ENCODE assay signal across 18 cellular contexts in the genomic region with DNA sequence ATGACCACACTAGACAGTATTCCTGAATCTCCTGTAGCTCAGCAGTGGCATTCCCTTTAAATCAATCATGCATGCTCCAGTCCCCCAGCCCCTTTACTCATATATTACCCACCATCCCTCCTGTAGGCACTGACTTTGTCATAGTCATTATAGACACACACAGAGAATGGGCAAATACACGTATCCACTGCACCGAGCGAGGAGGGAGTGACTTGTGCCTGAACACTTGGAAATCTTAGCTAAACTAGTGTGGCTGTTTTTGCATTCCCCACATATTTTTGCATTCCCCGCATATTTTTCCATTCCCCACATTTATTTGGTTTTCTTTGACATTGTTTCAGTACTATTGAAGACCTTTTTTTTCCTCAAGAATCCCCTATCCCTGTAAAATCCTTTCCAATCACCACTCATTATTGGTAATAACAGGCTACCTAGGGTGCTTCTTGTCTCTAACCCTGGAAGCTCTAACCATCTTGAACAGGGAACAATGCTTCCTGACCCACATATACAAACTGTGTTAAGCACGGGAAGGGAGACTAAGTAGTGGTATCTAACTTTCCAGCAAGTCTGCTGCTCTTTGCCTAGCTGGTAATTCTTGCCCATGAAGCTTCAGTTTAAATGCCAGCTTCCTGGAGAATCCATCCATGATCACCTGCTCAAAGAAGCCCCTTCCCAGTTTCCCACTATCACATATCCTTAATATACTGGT.
A peak's percentile ranks its signal among the peaks of the same experiment; 100 is the strongest.
DNase-seq lines count a peak whose midpoint lies in the region; ATAC-seq and TF ChIP-seq lines count a peak whose summit lies in the region.
"Had no signal": no experiment of that assay in that cellular context is flagged by ENCODE, and none has a peak within 500 bp of the region (broad histone marks: within the 10 kb centered on the region; RNA-seq: fewer than 3 reads in every experiment).

No MANE protein-coding gene starts in this region.

- peak overlapping the region; percentile 1 for H3K27ac Mint-ChIP-seq in nephron progenitor cell
- H3K27ac Mint-ChIP-seq in stimulated activated naive B cell treated with anti-CD40 and anti-IgM and Interleukin-4, amounts not matched to agents 10 μg/mL and 1 μg/mL and 100 μg/mL, for 72 hours: no peak overlapping the region
- H3K27ac Mint-ChIP-seq: activated naive CD8-positive, alpha-beta T cell treated with anti-CD3 and anti-CD28 coated beads, Interleukin-2, amount 50 U/mL, for 24 hours; stimulated activated naive CD8-positive, alpha-beta T cell treated with anti-CD3 and anti-CD28 coated beads, Interleukin-15, amount 100 ng/mL, for 72 hours had no signal

- no peak for TF ChIP-seq CTCF in nephron progenitor cell (IDR thresholded peaks at IDR 0.05)

- DNase-seq in AG20443 (ENCODE audit: low spot score) (peak; percentile 49), dedifferentiated amniotic fluid mesenchymal stem cell (ENCODE audit: extremely low spot score) (peak; percentile 43), nephron progenitor cell (no peak), sciatic nerve (ENCODE audit: low spot score) (no peak), NCI-H82 (lab: John Stamatoyannopoulos, UW) (no peak), 8988T (no peak)
- no peak for DNase-seq in stimulated activated naive B cell treated with anti-CD40 and anti-IgM and Interleukin-4, amounts not matched to agents 10 μg/mL and 1 μg/mL and 100 μg/mL, for 72 hours
- DNase-seq: activated naive CD8-positive, alpha-beta T cell treated with anti-CD3 and anti-CD28 coated beads, Interleukin-2, amount 50 U/mL, for 24 hours; activated T-cell treated with anti-CD3 and anti-CD28 coated beads, Interleukin-2, amount 50 U/mL, for 48 hours; head of caudate nucleus; Kasumi-1; kidney; NCI-H146; NCI-H446 treated with DMSO at 0.1 percent for 48 hours; posterior cingulate gyrus; stimulated activated CD4-positive, alpha-beta T cell treated with anti-CD3 and anti-CD28 coated beads, Interleukin-12 subunit alpha, Interleukin-12 subunit beta, amount 100 ng/mL, for 4 hours; stimulated activated naive CD8-positive, alpha-beta T cell treated with anti-CD3 and anti-CD28 coated beads, Interleukin-15, amount 100 ng/mL, for 72 hours had no signal

- H3K4me1 Mint-ChIP-seq in nephron progenitor cell: no peaks in the 10 kb centered on the region
- no peaks in the 10 kb centered on the region for H3K4me1 Mint-ChIP-seq in stimulated activated naive B cell treated with anti-CD40 and anti-IgM and Interleukin-4, amounts not matched to agents 10 μg/mL and 1 μg/mL and 100 μg/mL, for 72 hours
- H3K4me1 Mint-ChIP-seq: activated naive CD8-positive, alpha-beta T cell treated with anti-CD3 and anti-CD28 coated beads, Interleukin-2, amount 50 U/mL, for 24 hours; stimulated activated naive CD8-positive, alpha-beta T cell treated with anti-CD3 and anti-CD28 coated beads, Interleukin-15, amount 100 ng/mL, for 72 hours had no signal

- intact Hi-C loops in sciatic nerve (cut with DNase I): no loop called here

- TF ChIP-seq RAD21 in Ishikawa (IDR thresholded peaks at IDR 0.05; ENCODE audit: low read depth): no peak

- peaks cover 11% of the 10 kb centered on the region for H3K27me3 Mint-ChIP-seq in nephron progenitor cell (ENCODE audit: low read depth, poor library complexity)
- H3K27me3 Mint-ChIP-seq in stimulated activated naive B cell treated with anti-CD40 and anti-IgM and Interleukin-4, amounts not matched to agents 10 μg/mL and 1 μg/mL and 100 μg/mL, for 72 hours: peaks cover 10 to 13% of the 10 kb centered on the region in 2 donors

- no peak for TF ChIP-seq EP300 in Ishikawa (IDR thresholded peaks at IDR 0.05; ENCODE audit: borderline replicate concordance)

- no peak for ATAC-seq in sciatic nerve
- no peak for ATAC-seq in stimulated activated naive B cell treated with anti-CD40 and anti-IgM and Interleukin-4, amounts not matched to agents 10 μg/mL and 1 μg/mL and 100 μg/mL, for 72 hours (replicated peaks)
- ATAC-seq: activated naive CD8-positive, alpha-beta T cell treated with anti-CD3 and anti-CD28 coated beads, Interleukin-2, amount 50 U/mL, for 24 hours; stimulated activated naive CD8-positive, alpha-beta T cell treated with anti-CD3 and anti-CD28 coated beads, Interleukin-15, amount 100 ng/mL, for 72 hours had no signal

- peaks cover 2% of the 10 kb centered on the region for H3K36me3 Mint-ChIP-seq in nephron progenitor cell (ENCODE audit: low read depth)
- no peaks in the 10 kb centered on the region for H3K36me3 Mint-ChIP-seq in stimulated activated naive B cell treated with anti-CD40 and anti-IgM and Interleukin-4, amounts not matched to agents 10 μg/mL and 1 μg/mL and 100 μg/mL, for 72 hours

- H3K9me3 Mint-ChIP-seq in nephron progenitor cell: peaks cover 21% of the 10 kb centered on the region
- peaks cover 0 to 2% of the 10 kb centered on the region in 2 donors for H3K9me3 Mint-ChIP-seq in stimulated activated naive B cell treated with anti-CD40 and anti-IgM and Interleukin-4, amounts not matched to agents 10 μg/mL and 1 μg/mL and 100 μg/mL, for 72 hours
- H3K9me3 Mint-ChIP-seq: activated naive CD8-positive, alpha-beta T cell treated with anti-CD3 and anti-CD28 coated beads, Interleukin-2, amount 50 U/mL, for 24 hours had no signal

- H3K4me3 Mint-ChIP-seq in nephron progenitor cell: no peak overlapping the region
- H3K4me3 Mint-ChIP-seq in stimulated activated naive B cell treated with anti-CD40 and anti-IgM and Interleukin-4, amounts not matched to agents 10 μg/mL and 1 μg/mL and 100 μg/mL, for 72 hours: no peak overlapping the region
- H3K4me3 Mint-ChIP-seq: activated naive CD8-positive, alpha-beta T cell treated with anti-CD3 and anti-CD28 coated beads, Interleukin-2, amount 50 U/mL, for 24 hours; stimulated activated naive CD8-positive, alpha-beta T cell treated with anti-CD3 and anti-CD28 coated beads, Interleukin-15, amount 100 ng/mL, for 72 hours had no signal

TF ChIP-seq in Ishikawa, 13 proteins besides CTCF, POLR2A, EP300 and RAD21:
- TF ChIP-seq ZBTB7A (IDR thresholded peaks at IDR 0.05; ENCODE audit: low read depth): no peak
- peak; percentile 40; the same call in 1 of the 2 replicates for TF ChIP-seq TEAD4 (IDR thresholded peaks at IDR 0.05)

Comparison
In these comparisons a context has a peak if more than half of its experiments do, and no peak if none do; other contexts are left out.
1. DNase-seq: peak in AG20443 (single experiment) and dedifferentiated amniotic fluid mesenchymal stem cell (single experiment); none in nephron progenitor cell (single experiment), sciatic nerve (single experiment), stimulated activated naive B cell treated with anti-CD40 and anti-IgM and Interleukin-4, amounts not matched to agents 10 μg/mL and 1 μg/mL and 100 μg/mL, for 72 hours (single experiment), NCI-H82 (single experiment) and 8988T (single experiment).